Comparison of ENCODE assay signal across 2 cellular contexts in genomic region chr5:93305984-93306383, GRCh38.
TF ChIP-seq lines count a peak whose summit lies in the region.

No MANE protein-coding gene starts in this region.

TF ChIP-seq in SK-N-SH treated with all-trans-retinoic acid at 6 μM for 48 hours, 23 proteins besides CTCF, POLR2A, EP300 and RAD21 (continued from another document):
- TF ChIP-seq SNAI2 (CRISPR knock-in tag; IDR thresholded peaks at IDR 0.05) (no peak), PPARA (CRISPR knock-in tag; IDR thresholded peaks at IDR 0.05; ENCODE audit: borderline replicate concordance) (no peak), TCF4 (CRISPR knock-in tag; IDR thresholded peaks at IDR 0.05; ENCODE audit: borderline replicate concordance) (no peak), RARB (CRISPR knock-in tag; IDR thresholded peaks at IDR 0.05) (no peak)

TF ChIP-seq in SK-N-SH, 30 proteins besides CTCF, POLR2A, EP300 and RAD21 (continued from another document):
- TF ChIP-seq REST (IDR thresholded peaks at IDR 0.05; ENCODE audit: low read depth, low read length) (no peak), TAF1 (IDR thresholded peaks at IDR 0.05; ENCODE audit: borderline replicate concordance, low read depth, low read length) (no peak), CHD2 (IDR thresholded peaks at IDR 0.05; ENCODE audit: low read length, partially characterized antibody) (no peak)
